In genomic region chr4:38529189-38530115, GRCh38 we compare ENCODE assay signal across 8 cellular contexts.
A peak's percentile ranks its signal among the peaks of the same experiment; 100 is the strongest.
DNase-seq lines count a peak whose midpoint lies in the region; ATAC-seq, FAIRE-seq and TF ChIP-seq lines count a peak whose summit lies in the region.

No MANE protein-coding gene starts in this region.

- peak; percentile 75 for ATAC-seq in GM21381 (IDR thresholded peaks at IDR 0.05; ENCODE audit: unreplicated experiment)

- no peak for TF ChIP-seq POLR2A in NB4 (IDR thresholded peaks at IDR 0.05; ENCODE audit: extremely low read depth, insufficient read length)

- H3K4me1 ChIP-seq in small intestine (ENCODE audit: control insufficient read depth in 2 of 2, insufficient read depth in 1 of 2, low read depth in 1 of 2, low read length in 1 of 2): peaks cover 0 to 5% of the 10 kb centered on the region in 2 donors

- peak; percentile 99 for DNase-seq in DMS53 treated with DMSO at 0.1 percent for 48 hours (lab: John Stamatoyannopoulos, UW; ENCODE audit: unreplicated experiment)
- peak; percentile 80 for DNase-seq in NB4 (ENCODE audit: low read depth)
- peak; percentile 58 to 68 for DNase-seq in activated CD4-positive, alpha-beta T cell treated with anti-CD3 and anti-CD28 coated beads, Interleukin-2, amount 50 U/mL, for 48 hours
- peak; percentile 57 for DNase-seq in germinal center (ENCODE audit: low spot score)
- peak; percentile 72 for DNase-seq in small intestine
- no peak for DNase-seq in hepatic stellate cell (ENCODE audit: low spot score)
- no peak for DNase-seq in NCI-H2171 (lab: John Stamatoyannopoulos, UW)

- no peak for FAIRE-seq in small intestine (lab: Jason Lieb, UNC)

- no peaks in the 10 kb centered on the region for H3K36me3 ChIP-seq in small intestine (ENCODE audit: control insufficient read depth in 2 of 2, insufficient read depth in 2 of 2, low read length in 2 of 2)

- H3K9me3 ChIP-seq in small intestine (ENCODE audit: control insufficient read depth, low read depth): no peaks in the 10 kb centered on the region

- WGBS in small intestine, 3 donors: 58 to 62% (median 60%) methylated on average over 15 of the region's 15 CpGs

- no peak for TF ChIP-seq CTCF in NB4 (IDR thresholded peaks at IDR 0.05; ENCODE audit: low read depth, low read length)

- no peaks in the 10 kb centered on the region for H3K27me3 ChIP-seq in small intestine (ENCODE audit: control insufficient read depth in 2 of 2, insufficient read depth in 2 of 2, low read length in 2 of 2)

- H3K27ac ChIP-seq in small intestine (ENCODE audit: low read depth in 1 of 2, low read length in 1 of 2): peak overlapping the region; percentile 24 to 85

- no peak overlapping the region for H3K4me3 ChIP-seq in NB4 (ENCODE audit: low read depth, low read length)
- no peak overlapping the region for H3K4me3 ChIP-seq in small intestine (ENCODE audit: low read depth in 1 of 2, low read length in 2 of 2)

Comparison
In these comparisons a context has a peak if more than half of its experiments do, and no peak if none do; other contexts are left out.
1. DNase-seq: peak in DMS53 treated with DMSO at 0.1 percent for 48 hours (single experiment), NB4 (single experiment), activated CD4-positive, alpha-beta T cell treated with anti-CD3 and anti-CD28 coated beads, Interleukin-2, amount 50 U/mL, for 48 hours (2 of 2), germinal center (single experiment) and small intestine (single experiment); none in hepatic stellate cell (single experiment) and NCI-H2171 (single experiment).